Comparison of ENCODE assay signal across 12 cellular contexts in genomic region chr6:149231786-149232185, GRCh38.
DNase-seq lines count a peak whose midpoint lies in the region; ATAC-seq and TF ChIP-seq lines count a peak whose summit lies in the region.
"Had no signal": no experiment of that assay in that cellular context is flagged by ENCODE, and none has a peak within 500 bp of the region (broad histone marks: within the 10 kb centered on the region; RNA-seq: fewer than 3 reads in every experiment).

No MANE protein-coding gene starts in this region.

- H3K27me3 ChIP-seq in smooth muscle cell (ENCODE audit: low read depth) (no peaks in the 10 kb centered on the region), testis (no peaks in the 10 kb centered on the region)

- 65% methylated on average over 7 of the region's 7 CpGs for WGBS in smooth muscle cell (ENCODE audit: low lambda C conversion rate)
- WGBS in testis, 2 donors = 45 to 60% methylated on average over 7 of the region's 7 CpGs

- H3F3A ChIP-seq in smooth muscle cell (ENCODE audit: low read depth) = no peaks in the 10 kb centered on the region

- TF ChIP-seq CTCF in activated B cell treated with CpG ODN at 0.5 μM for 24 hours (IDR thresholded peaks at IDR 0.05) (no peak), smooth muscle cell (IDR thresholded peaks at IDR 0.05; ENCODE audit: borderline replicate concordance, insufficient read depth, poor library complexity, severe bottlenecking) (no peak), testis (IDR thresholded peaks at IDR 0.05) (no peak)

- no peaks in the 10 kb centered on the region for H3K9me3 Mint-ChIP-seq in activated T-cell treated with anti-CD3 and anti-CD28 coated beads, Interleukin-2, amount 50 U/mL, for 24 hours
- H3K9me3 Mint-ChIP-seq in activated B cell treated with CpG ODN at 0.5 μM for 24 hours = no peaks in the 10 kb centered on the region

- TF ChIP-seq POLR2A in testis (IDR thresholded peaks at IDR 0.05) = no peak

- no peak overlapping the region for H3K4me3 Mint-ChIP-seq in activated T-cell treated with anti-CD3 and anti-CD28 coated beads, Interleukin-2, amount 50 U/mL, for 24 hours
- peak overlapping the region; percentile 13 for H3K4me3 Mint-ChIP-seq in activated B cell treated with CpG ODN at 0.5 μM for 24 hours

- no peak for ATAC-seq in activated B cell treated with CpG ODN at 0.5 μM for 24 hours (ENCODE audit: low read depth)
- no peak for ATAC-seq in GM21786 (IDR thresholded peaks at IDR 0.05; ENCODE audit: unreplicated experiment)

- peaks cover 53% of the 10 kb centered on the region for H3K4me1 Mint-ChIP-seq in activated T-cell treated with anti-CD3 and anti-CD28 coated beads, Interleukin-2, amount 50 U/mL, for 24 hours (ENCODE audit: low read depth)
- peaks cover 60% of the 10 kb centered on the region for H3K4me1 Mint-ChIP-seq in activated B cell treated with CpG ODN at 0.5 μM for 24 hours

- peak overlapping the region; percentile 89 for H2AFZ ChIP-seq in smooth muscle cell (ENCODE audit: low read depth)

- H3K4me3 ChIP-seq in smooth muscle cell = no peak overlapping the region
- H3K4me3 ChIP-seq in testis = no peak overlapping the region

- intact Hi-C loops in activated B cell treated with CpG ODN at 0.5 μM for 24 hours (cut with micrococcal nuclease) (loop anchor here (2.0 kb wide), 2 partner anchors 15 to 25 kb away; no protein-coding TSS in a partner anchor), cardiac septum (cut with DNase I) (no loop called here), testis (cut with DNase I; ENCODE audit: low total_unique reads) (no loop called here)

- H3K27me3 Mint-ChIP-seq in activated T-cell treated with anti-CD3 and anti-CD28 coated beads, Interleukin-2, amount 50 U/mL, for 24 hours = no peaks in the 10 kb centered on the region
- H3K27me3 Mint-ChIP-seq in activated B cell treated with CpG ODN at 0.5 μM for 24 hours = no peaks in the 10 kb centered on the region

- H3K4me2 ChIP-seq in smooth muscle cell = peak overlapping the region; percentile 42
- H3K4me2 ChIP-seq: KMS-11 had no signal

- POLR2A ChIA-PET in activated B cell treated with CpG ODN at 0.5 μM for 24 hours (lab: Charles Lee) = interaction anchor here (1.2 to 2.3 kb wide), 4 partner anchors 15 to 85 kb away, joined by 3 to 9 read pairs (median 6); partner anchors contain the start of gene TAB2

- H3K9me3 ChIP-seq in smooth muscle cell (replicated peaks; ENCODE audit: low read depth) (no peaks in the 10 kb centered on the region), testis (no peaks in the 10 kb centered on the region)

- H3K36me3 ChIP-seq in smooth muscle cell (ENCODE audit: low read depth) (no peaks in the 10 kb centered on the region), testis (ENCODE audit: low read depth, missing control alignments) (no peaks in the 10 kb centered on the region)

- DNase-seq in activated T-cell treated with anti-CD3 and anti-CD28 coated beads, Interleukin-2, amount 50 U/mL, for 24 hours = no peak
- DNase-seq in activated T-cell treated with anti-CD3 and anti-CD28 coated beads for 4 hours (no peak), activated B cell treated with CpG ODN at 0.5 μM for 24 hours (no peak), cardiac septum (ENCODE audit: low spot score) (peak; percentile 5), smooth muscle cell (lab: John Stamatoyannopoulos, UW; ENCODE audit: unreplicated experiment) (no peak), testis (no peak), NCI-H1694 treated with DMSO at 0.1 percent for 48 hours (lab: John Stamatoyannopoulos, UW) (no peak)
- DNase-seq: activated CD4-positive, alpha-beta T cell treated with anti-CD3 and anti-CD28 coated beads for 4 hours; NCI-H2227 treated with DMSO at 0.1 percent for 48 hours; stimulated activated CD4-positive, alpha-beta T cell treated with anti-CD3 and anti-CD28 coated beads, Interleukin-1b, Interleukin-23, amount 100 ng/mL, for 48 hours had no signal

- no peaks in the 10 kb centered on the region for H3K79me2 ChIP-seq in smooth muscle cell (ENCODE audit: low read depth)

- H3K27ac ChIP-seq in smooth muscle cell (ENCODE audit: low read depth) (peak overlapping the region; percentile 43), testis (no peak overlapping the region)
- H3K27ac ChIP-seq: KMS-11 had no signal

- H3K4me1 ChIP-seq in smooth muscle cell (ENCODE audit: low read depth) (peaks cover 16% of the 10 kb centered on the region), testis (no peaks in the 10 kb centered on the region)

- H3K36me3 Mint-ChIP-seq in activated T-cell treated with anti-CD3 and anti-CD28 coated beads, Interleukin-2, amount 50 U/mL, for 24 hours (ENCODE audit: low read depth) = no peaks in the 10 kb centered on the region
- H3K36me3 Mint-ChIP-seq in activated B cell treated with CpG ODN at 0.5 μM for 24 hours (ENCODE audit: low read depth) = no peaks in the 10 kb centered on the region

- peak overlapping the region; percentile 74 for H3K27ac Mint-ChIP-seq in activated T-cell treated with anti-CD3 and anti-CD28 coated beads, Interleukin-2, amount 50 U/mL, for 24 hours
- H3K27ac Mint-ChIP-seq in activated B cell treated with CpG ODN at 0.5 μM for 24 hours = no peak overlapping the region

- CTCF ChIA-PET in activated B cell treated with CpG ODN at 0.5 μM for 24 hours (lab: Charles Lee) = interaction anchor here (0.7 kb wide), 1 partner anchor 40 kb away, joined by 3 read pairs; no protein-coding TSS in a partner anchor

- no peak overlapping the region for H3K9ac ChIP-seq in smooth muscle cell (ENCODE audit: low read depth)
- H3K9ac ChIP-seq: KMS-11 had no signal

- H4K20me1 ChIP-seq in smooth muscle cell (ENCODE audit: low read depth) = no peaks in the 10 kb centered on the region
